Comparison of ENCODE assay signal across 23 cellular contexts in genomic region chr15:48790716-48791115, GRCh38.
"Had no signal": no experiment of that assay in that cellular context is flagged by ENCODE, and none has a peak within 500 bp of the region (broad histone marks: within the 10 kb centered on the region; RNA-seq: fewer than 3 reads in every experiment).

No MANE protein-coding gene starts in this region.

- H3K36me3 ChIP-seq: cardiac muscle cell, left ventricle myocardium inferior, ovary, prostate gland had no signal

- H3K4me3 ChIP-seq: cardiac muscle cell, esophagus squamous epithelium, left ventricle myocardium inferior, ovary, prostate gland, upper lobe of right lung had no signal

- H3K4me1 ChIP-seq: foreskin keratinocyte, prostate gland had no signal

- H3K9me3 ChIP-seq: esophagus squamous epithelium, left ventricle myocardium inferior, ovary, prostate gland, upper lobe of right lung had no signal

- H3K27me3 ChIP-seq: cardiac muscle cell, esophagus squamous epithelium, foreskin keratinocyte, ovary, upper lobe of right lung had no signal

- H3K4me3 Mint-ChIP-seq: activated naive CD8-positive, alpha-beta T cell treated with anti-CD3 and anti-CD28 coated beads for 36 hours; activated T-cell treated with anti-CD3 and anti-CD28 coated beads, Interleukin-2, amount 50 U/mL, for 4 hours; endodermal cell; immature natural killer cell; natural killer cell treated with Interleukin-12 subunit alpha and Interleukin-12 subunit beta and Interleukin-15 and Interleukin-18, amount 100 ng/mL, for 72 hours; stimulated activated naive B cell treated with anti-CD40 and anti-IgM and Interleukin-4, amounts not matched to agents 10 μg/mL and 1 μg/mL and 100 μg/mL, for 72 hours; WTC11 had no signal

- H3K27ac Mint-ChIP-seq: activated naive CD8-positive, alpha-beta T cell treated with anti-CD3 and anti-CD28 coated beads for 36 hours; endodermal cell; immature natural killer cell; natural killer cell treated with Interleukin-12 subunit alpha and Interleukin-12 subunit beta and Interleukin-15 and Interleukin-18, amount 100 ng/mL, for 72 hours; stimulated activated naive B cell treated with anti-CD40 and anti-IgM and Interleukin-4, amounts not matched to agents 10 μg/mL and 1 μg/mL and 100 μg/mL, for 72 hours; WTC11 had no signal

- H3K27ac ChIP-seq: cardiac muscle cell, esophagus squamous epithelium, foreskin keratinocyte, left ventricle myocardium inferior, ovary, prostate gland, upper lobe of right lung had no signal

- H3K9me3 Mint-ChIP-seq: activated naive CD8-positive, alpha-beta T cell treated with anti-CD3 and anti-CD28 coated beads for 36 hours; activated T-cell treated with anti-CD3 and anti-CD28 coated beads, Interleukin-2, amount 50 U/mL, for 4 hours; endodermal cell; immature natural killer cell; natural killer cell treated with Interleukin-12 subunit alpha and Interleukin-12 subunit beta and Interleukin-15 and Interleukin-18, amount 100 ng/mL, for 72 hours; stimulated activated naive B cell treated with anti-CD40 and anti-IgM and Interleukin-4, amounts not matched to agents 10 μg/mL and 1 μg/mL and 100 μg/mL, for 72 hours; WTC11 had no signal

- DNase-seq: activated CD8-positive, alpha-beta memory T cell treated with anti-CD3 and anti-CD28 coated beads for 24 hours; activated CD8-positive, alpha-beta memory T cell treated with anti-CD3 and anti-CD28 coated beads, Interleukin-2, amount 50 U/mL, for 4 hours; activated naive CD4-positive, alpha-beta T cell treated with Interleukin-2 at 50 U/mL for 16 hours; activated naive CD8-positive, alpha-beta T cell treated with anti-CD3 and anti-CD28 coated beads for 36 hours; activated T-cell treated with anti-CD3 and anti-CD28 coated beads, Interleukin-2, amount 50 U/mL, for 4 hours; amniotic stem cell; cortex of kidney; endodermal cell; esophagus squamous epithelium; foreskin keratinocyte; immature natural killer cell; kidney glomerular epithelial cell; left ventricle myocardium inferior; ovary; stimulated activated CD4-positive, alpha-beta T cell treated with anti-CD3 and anti-CD28 coated beads, Interleukin-2, amount 100 ng/mL, for 48 hours; stimulated activated CD8-positive, alpha-beta memory T cell treated with anti-CD3 and anti-CD28 coated beads, Interleukin-4, amount 100 ng/mL, for 48 hours; stimulated activated naive B cell treated with anti-CD40 and anti-IgM and Interleukin-4, amounts not matched to agents 10 μg/mL and 1 μg/mL and 100 μg/mL, for 72 hours; T-helper 9 cell; upper lobe of right lung had no signal

- H3K27me3 Mint-ChIP-seq: activated naive CD8-positive, alpha-beta T cell treated with anti-CD3 and anti-CD28 coated beads for 36 hours; natural killer cell treated with Interleukin-12 subunit alpha and Interleukin-12 subunit beta and Interleukin-15 and Interleukin-18, amount 100 ng/mL, for 72 hours; stimulated activated naive B cell treated with anti-CD40 and anti-IgM and Interleukin-4, amounts not matched to agents 10 μg/mL and 1 μg/mL and 100 μg/mL, for 72 hours had no signal
